In the genomic region with DNA sequence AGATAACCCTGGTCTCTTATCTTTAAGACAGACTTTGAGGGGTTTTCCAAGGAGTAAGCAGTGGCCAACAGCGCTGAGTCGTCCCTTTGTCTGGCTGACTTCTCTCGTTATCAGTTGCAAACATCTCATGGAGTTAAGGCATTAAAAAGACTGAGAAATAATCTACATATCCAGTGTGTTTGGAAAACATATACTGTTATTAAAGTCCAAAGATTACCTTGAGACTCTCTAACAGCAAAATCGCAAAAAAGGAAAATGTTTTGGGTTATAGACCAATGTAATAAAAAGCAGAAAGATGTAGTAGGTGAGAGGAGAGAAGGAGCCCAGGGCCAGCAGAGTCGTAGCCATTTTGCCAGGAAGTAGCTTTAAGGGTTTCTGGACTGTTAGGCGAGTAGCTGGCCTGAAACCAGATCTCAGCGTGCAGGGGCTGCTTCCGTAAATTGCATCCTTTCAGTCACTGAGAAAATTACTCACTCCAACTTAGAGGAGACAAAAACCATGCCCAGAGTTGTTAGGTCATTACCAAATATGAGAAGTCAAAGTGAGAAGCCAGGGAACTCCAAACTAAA, we compare ENCODE assay signal across 8 cellular contexts. TPM values are rescaled to one million over a fixed set of nuclear protein-coding genes. Genes with fewer than 3 reads are reported as not detected.
DNase-seq lines count a peak whose midpoint lies in the region; ATAC-seq, FAIRE-seq and TF ChIP-seq lines count a peak whose summit lies in the region.

No MANE protein-coding gene starts in this region.

- peaks cover 8% of the 10 kb centered on the region for H3K36me3 Mint-ChIP-seq in WTC11
- H3K36me3 Mint-ChIP-seq in neural progenitor cell = no peaks in the 10 kb centered on the region

- FAIRE-seq in D721Med (lab: Jason Lieb, UNC) = no peak

- H3K27ac Mint-ChIP-seq in WTC11 (no peak overlapping the region), neural progenitor cell (no peak overlapping the region)

- H3K4me3 Mint-ChIP-seq in WTC11 (no peak overlapping the region), neural progenitor cell (no peak overlapping the region)

- no peaks in the 10 kb centered on the region for H3K36me3 ChIP-seq in neural progenitor cell

- peak; percentile 53 for ATAC-seq in GM18867 (IDR thresholded peaks at IDR 0.05; ENCODE audit: unreplicated experiment)
- peak; percentile 66 for ATAC-seq in HG03108 (IDR thresholded peaks at IDR 0.05; ENCODE audit: unreplicated experiment)
- ATAC-seq in WTC11 = peak; percentile 41; the same call in 1 of the 2 replicates

- H3K79me2 ChIP-seq in neural progenitor cell (ENCODE audit: low read depth) = no peaks in the 10 kb centered on the region

- peaks cover 29% of the 10 kb centered on the region for H3K4me1 Mint-ChIP-seq in WTC11
- H3K4me1 Mint-ChIP-seq in neural progenitor cell = peaks cover 6% of the 10 kb centered on the region

- H3K27me3 ChIP-seq in neural progenitor cell = no peaks in the 10 kb centered on the region

- no peaks in the 10 kb centered on the region for H3F3A ChIP-seq in neural progenitor cell (ENCODE audit: low read depth)

- TF ChIP-seq CTCF in WTC11 (IDR thresholded peaks at IDR 0.05) (no peak), neural progenitor cell (IDR thresholded peaks at IDR 0.05) (no peak), D721Med (IDR thresholded peaks at IDR 0.05; ENCODE audit: insufficient read depth, missing control alignments) (no peak)

- no peak overlapping the region for H3K27ac ChIP-seq in neural progenitor cell

- H3K9ac ChIP-seq in neural progenitor cell = no peak overlapping the region

- H3K4me1 ChIP-seq in neural progenitor cell = no peaks in the 10 kb centered on the region

- H3K4me2 ChIP-seq in neural progenitor cell = no peak overlapping the region

- no peaks in the 10 kb centered on the region for H3K9me3 ChIP-seq in neural progenitor cell (ENCODE audit: low read depth)

- H3K9me3 Mint-ChIP-seq in WTC11 = peaks cover 14% of the 10 kb centered on the region
- no peaks in the 10 kb centered on the region for H3K9me3 Mint-ChIP-seq in neural progenitor cell

- H4K20me1 ChIP-seq in neural progenitor cell (ENCODE audit: low read depth) = no peaks in the 10 kb centered on the region

- peak overlapping the region; percentile 51 for H2AFZ ChIP-seq in neural progenitor cell (replicated peaks)

- H3K27me3 Mint-ChIP-seq in WTC11 (ENCODE audit: low read depth) (peaks cover 2% of the 10 kb centered on the region; the same call in 1 of the 2 replicates), neural progenitor cell (ENCODE audit: insufficient read depth, low read depth) (peaks cover 5% of the 10 kb centered on the region)

- POLR2A ChIA-PET in WTC11 (lab: Charles Lee) = no interaction called here

- CTCF ChIA-PET in WTC11 (lab: Charles Lee) = interaction anchor here (1.4 to 2.8 kb wide), 3 partner anchors 12 to 226 kb away, joined by 3 to 17 read pairs (median 7); partner anchors contain the start of gene MYLK4

- H3K4me3 ChIP-seq in neural progenitor cell = no peak overlapping the region

- no peak for DNase-seq in WTC11 (ENCODE audit: low spot score)
- no peak for DNase-seq in neural progenitor cell (ENCODE audit: low spot score)
- no peak for DNase-seq in activated gamma-delta T cell (lab: John Stamatoyannopoulos, UW)
- no peak for DNase-seq in activated T-cell treated with anti-CD3 and anti-CD28 coated beads for 4 hours
- no peak for DNase-seq in GM19240 (ENCODE audit: insufficient read length, low spot score)
- DNase-seq in D721Med (ENCODE audit: insufficient read length, low spot score) = no peak

TF ChIP-seq in WTC11, 78 proteins besides CTCF, POLR2A, EP300 and RAD21 (continues in another document):
- TF ChIP-seq, protein P1, sequence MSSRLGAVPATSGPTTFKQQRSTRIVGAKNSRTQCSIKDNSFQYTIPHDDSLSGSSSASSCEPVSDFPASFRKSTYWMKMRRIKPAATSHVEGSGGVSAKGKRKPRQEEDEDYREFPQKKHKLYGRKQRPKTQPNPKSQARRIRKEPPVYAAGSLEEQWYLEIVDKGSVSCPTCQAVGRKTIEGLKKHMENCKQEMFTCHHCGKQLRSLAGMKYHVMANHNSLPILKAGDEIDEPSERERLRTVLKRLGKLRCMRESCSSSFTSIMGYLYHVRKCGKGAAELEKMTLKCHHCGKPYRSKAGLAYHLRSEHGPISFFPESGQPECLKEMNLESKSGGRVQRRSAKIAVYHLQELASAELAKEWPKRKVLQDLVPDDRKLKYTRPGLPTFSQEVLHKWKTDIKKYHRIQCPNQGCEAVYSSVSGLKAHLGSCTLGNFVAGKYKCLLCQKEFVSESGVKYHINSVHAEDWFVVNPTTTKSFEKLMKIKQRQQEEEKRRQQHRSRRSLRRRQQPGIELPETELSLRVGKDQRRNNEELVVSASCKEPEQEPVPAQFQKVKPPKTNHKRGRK (CRISPR knock-in tag; IDR thresholded peaks at IDR 0.05; ENCODE audit: borderline replicate concordance) = no peak
- TF ChIP-seq ZNF121 (CRISPR knock-in tag; IDR thresholded peaks at IDR 0.05) = no peak
- TF ChIP-seq ZNF425 (CRISPR knock-in tag; conservative IDR thresholded peaks at IDR 0.05) = no peak
- TF ChIP-seq ZNF281 (CRISPR knock-in tag; IDR thresholded peaks at IDR 0.05) = no peak
- TF ChIP-seq, protein P2, sequence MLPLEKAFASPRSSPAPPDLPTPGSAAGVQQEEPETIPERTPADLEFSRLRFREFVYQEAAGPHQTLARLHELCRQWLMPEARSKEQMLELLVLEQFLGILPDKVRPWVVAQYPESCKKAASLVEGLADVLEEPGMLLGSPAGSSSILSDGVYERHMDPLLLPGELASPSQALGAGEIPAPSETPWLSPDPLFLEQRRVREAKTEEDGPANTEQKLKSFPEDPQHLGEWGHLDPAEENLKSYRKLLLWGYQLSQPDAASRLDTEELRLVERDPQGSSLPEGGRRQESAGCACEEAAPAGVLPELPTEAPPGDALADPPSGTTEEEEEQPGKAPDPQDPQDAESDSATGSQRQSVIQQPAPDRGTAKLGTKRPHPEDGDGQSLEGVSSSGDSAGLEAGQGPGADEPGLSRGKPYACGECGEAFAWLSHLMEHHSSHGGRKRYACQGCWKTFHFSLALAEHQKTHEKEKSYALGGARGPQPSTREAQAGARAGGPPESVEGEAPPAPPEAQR (CRISPR knock-in tag; IDR thresholded peaks at IDR 0.05) = no peak
- TF ChIP-seq SMAD3 (CRISPR knock-in tag; IDR thresholded peaks at IDR 0.05; ENCODE audit: borderline replicate concordance) = no peak
- no peak for TF ChIP-seq ZNF671 (CRISPR knock-in tag; IDR thresholded peaks at IDR 0.05)
- TF ChIP-seq SOX15 (CRISPR knock-in tag; IDR thresholded peaks at IDR 0.05) = no peak
- TF ChIP-seq ATF1 (CRISPR knock-in tag; IDR thresholded peaks at IDR 0.05) = no peak
- TF ChIP-seq GRHL2 (CRISPR knock-in tag; IDR thresholded peaks at IDR 0.05; ENCODE audit: insufficient replicate concordance, severe bottlenecking) = no peak
- no peak for TF ChIP-seq ELF4 (CRISPR knock-in tag; IDR thresholded peaks at IDR 0.05; ENCODE audit: low read depth)
- no peak for TF ChIP-seq NFYB (CRISPR knock-in tag; conservative IDR thresholded peaks at IDR 0.05; ENCODE audit: low read depth)
- TF ChIP-seq, protein P3, sequence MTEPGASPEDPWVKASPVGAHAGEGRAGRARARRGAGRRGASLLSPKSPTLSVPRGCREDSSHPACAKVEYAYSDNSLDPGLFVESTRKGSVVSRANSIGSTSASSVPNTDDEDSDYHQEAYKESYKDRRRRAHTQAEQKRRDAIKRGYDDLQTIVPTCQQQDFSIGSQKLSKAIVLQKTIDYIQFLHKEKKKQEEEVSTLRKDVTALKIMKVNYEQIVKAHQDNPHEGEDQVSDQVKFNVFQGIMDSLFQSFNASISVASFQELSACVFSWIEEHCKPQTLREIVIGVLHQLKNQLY (CRISPR knock-in tag; IDR thresholded peaks at IDR 0.05) = no peak

RNA-seq across cellular contexts. Expression of gene MYLK4, which starts 24.6 kb away (rescaled TPM):
- 0.05 to 0.13 TPM (median 0.11 TPM) in 3 replicates for total RNA-seq in WTC11 (2021)
- total RNA-seq in neural progenitor cell (ENCODE audit: low replicate concordance) = 0.25 TPM in 1 of 2 replicates, not detected in the other

RNA-seq across cellular contexts. Expression of gene WRNIP1, which starts 39.1 kb away (rescaled TPM):
- 33.8 to 36.3 TPM (median 36.2 TPM) in 3 replicates for total RNA-seq in WTC11 (2021)
- total RNA-seq in neural progenitor cell (ENCODE audit: low replicate concordance) = 25.3 and 34.5 TPM in 2 replicates
